In genomic region chr12:25384038-25384953, GRCh38 we compare ENCODE assay signal across 8 cellular contexts.
DNase-seq lines count a peak whose midpoint lies in the region; ATAC-seq and TF ChIP-seq lines count a peak whose summit lies in the region.

No MANE protein-coding gene starts in this region.

- H3K79me2 ChIP-seq in Loucy (ENCODE audit: insufficient read depth, low read length) = peaks cover 9% of the 10 kb centered on the region; the same call in 1 of the 2 replicates

- H3K4me2 ChIP-seq in BLaER1 = peak overlapping the region; percentile 87
- peak overlapping the region; percentile 96 for H3K4me2 ChIP-seq in Loucy (ENCODE audit: low read depth, low read length, poor library complexity, severe bottlenecking)

- peaks cover 0 to 2% of the 10 kb centered on the region in 2 donors for H3K27me3 Mint-ChIP-seq in natural killer cell treated with Interleukin-12 subunit alpha and Interleukin-12 subunit beta and Interleukin-15 and Interleukin-18, amount 100 ng/mL, for 72 hours

- peak overlapping the region; percentile 95 to 99 for H3K27ac Mint-ChIP-seq in natural killer cell treated with Interleukin-12 subunit alpha and Interleukin-12 subunit beta and Interleukin-15 and Interleukin-18, amount 100 ng/mL, for 72 hours

- peak overlapping the region; percentile 94 for H3K4me3 Mint-ChIP-seq in natural killer cell treated with Interleukin-12 subunit alpha and Interleukin-12 subunit beta and Interleukin-15 and Interleukin-18, amount 100 ng/mL, for 72 hours

- H3K4me3 ChIP-seq in BLaER1 (peak overlapping the region; percentile 78), Loucy (ENCODE audit: low read length, poor library complexity, severe bottlenecking) (peak overlapping the region; percentile 91), ectodermal cell (ENCODE audit: insufficient read depth, low read depth, low read length) (peak overlapping the region; percentile 71)

- 84 to 85% methylated on average over 20 of the region's 20 CpGs for WGBS in ectodermal cell, 2 experiments

- H3K4me1 ChIP-seq in BLaER1 = peaks cover 41% of the 10 kb centered on the region
- H3K4me1 ChIP-seq in Loucy (ENCODE audit: insufficient read depth, low read length, poor library complexity, severe bottlenecking) = peaks cover 40% of the 10 kb centered on the region
- H3K4me1 ChIP-seq in ectodermal cell (ENCODE audit: control insufficient read depth, insufficient read depth, low read length) = no peaks in the 10 kb centered on the region

- no peaks in the 10 kb centered on the region for H3K27me3 ChIP-seq in BLaER1
- H3K27me3 ChIP-seq in Loucy (ENCODE audit: insufficient read depth, low read length, poor library complexity, severe bottlenecking) = no peaks in the 10 kb centered on the region
- peaks cover 13% of the 10 kb centered on the region for H3K27me3 ChIP-seq in ectodermal cell (ENCODE audit: control insufficient read depth, insufficient read depth, low read length, poor library complexity, severe bottlenecking)

- no peak for TF ChIP-seq CTCF in Loucy (conservative IDR thresholded peaks at IDR 0.05; ENCODE audit: low read length)

- H3K36me3 ChIP-seq in BLaER1 (no peaks in the 10 kb centered on the region), Loucy (ENCODE audit: insufficient read depth, low read length) (no peaks in the 10 kb centered on the region), ectodermal cell (ENCODE audit: control insufficient read depth, insufficient read depth, low read length) (no peaks in the 10 kb centered on the region)

- no peak for ATAC-seq in natural killer cell treated with Interleukin-12 subunit alpha and Interleukin-12 subunit beta and Interleukin-15 and Interleukin-18, amount 100 ng/mL, for 72 hours
- ATAC-seq in activated CD4-positive, CD25-positive, alpha-beta regulatory T cell treated with anti-CD3 and anti-CD28 coated beads, Interleukin-2, amount 50 U/mL, for 24 hours = no peak
- ATAC-seq in GM18873 (IDR thresholded peaks at IDR 0.05; ENCODE audit: low FRiP score, unreplicated experiment) (no peak), GM21576 (IDR thresholded peaks at IDR 0.05; ENCODE audit: unreplicated experiment) (no peak)

- H3K9ac ChIP-seq in BLaER1 (peak overlapping the region; percentile 99), Loucy (ENCODE audit: low read depth, low read length, poor library complexity, severe bottlenecking) (no peak overlapping the region)

- H4K20me1 ChIP-seq in BLaER1 (no peaks in the 10 kb centered on the region), Loucy (ENCODE audit: insufficient read depth, low read length, poor library complexity, severe bottlenecking) (no peaks in the 10 kb centered on the region)

- no peak overlapping the region for H2AFZ ChIP-seq in Loucy (ENCODE audit: low read length)

- no peaks in the 10 kb centered on the region for H3F3A ChIP-seq in Loucy (ENCODE audit: low read depth)

- no peak for DNase-seq in natural killer cell treated with Interleukin-12 subunit alpha and Interleukin-12 subunit beta and Interleukin-15 and Interleukin-18, amount 100 ng/mL, for 72 hours (ENCODE audit: low spot score)
- DNase-seq in Ammon's horn (ENCODE audit: low spot score) = no peak

- H3K9me3 ChIP-seq in BLaER1 (no peaks in the 10 kb centered on the region), Loucy (ENCODE audit: insufficient read depth, low read depth, low read length) (no peaks in the 10 kb centered on the region), ectodermal cell (ENCODE audit: control insufficient read depth, low read length) (no peaks in the 10 kb centered on the region)

- peaks cover 26 to 38% of the 10 kb centered on the region in 2 donors for H3K4me1 Mint-ChIP-seq in natural killer cell treated with Interleukin-12 subunit alpha and Interleukin-12 subunit beta and Interleukin-15 and Interleukin-18, amount 100 ng/mL, for 72 hours (ENCODE audit: low read depth in 2 of 2)

- peak overlapping the region; percentile 100 for H3K27ac ChIP-seq in BLaER1
- H3K27ac ChIP-seq in ectodermal cell (ENCODE audit: insufficient read depth, low read depth, low read length, poor library complexity, severe bottlenecking) = no peak overlapping the region

- H3K9me3 Mint-ChIP-seq in natural killer cell treated with Interleukin-12 subunit alpha and Interleukin-12 subunit beta and Interleukin-15 and Interleukin-18, amount 100 ng/mL, for 72 hours = no peaks in the 10 kb centered on the region

- H3K9me2 ChIP-seq in Loucy (replicated peaks; ENCODE audit: low read depth, low read length) = no peaks in the 10 kb centered on the region

- H3K36me3 Mint-ChIP-seq in natural killer cell treated with Interleukin-12 subunit alpha and Interleukin-12 subunit beta and Interleukin-15 and Interleukin-18, amount 100 ng/mL, for 72 hours = no peaks in the 10 kb centered on the region
